8 cellular contexts compared by ENCODE assay signal in the genomic region with DNA sequence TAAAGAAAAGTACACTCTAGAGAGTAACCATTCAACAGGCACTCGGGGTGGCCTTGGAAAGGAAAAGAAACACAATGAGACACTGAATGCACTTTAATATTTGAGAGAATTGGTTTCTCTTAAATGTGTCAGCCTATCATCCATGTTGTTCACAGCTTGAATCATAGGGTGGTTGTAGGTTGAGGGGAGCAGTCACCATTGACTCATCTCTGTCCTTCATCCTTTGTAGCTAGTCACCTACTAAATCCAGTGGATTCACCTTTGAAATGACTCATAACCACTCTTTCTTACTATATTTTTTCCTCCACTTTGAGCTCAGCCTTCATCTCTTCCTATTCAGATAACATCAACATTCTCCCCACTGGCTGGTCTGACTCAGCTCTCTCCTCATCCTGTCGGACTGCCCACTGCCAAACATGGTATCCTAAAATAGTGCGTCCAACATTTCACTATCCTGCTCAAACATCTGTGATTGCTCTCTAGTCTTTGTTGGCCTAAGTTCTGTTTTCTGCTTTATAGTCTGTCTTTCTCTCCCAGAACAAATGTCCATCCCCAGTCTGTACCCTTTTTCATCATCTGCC.
DNase-seq lines count a peak whose midpoint lies in the region; ATAC-seq and TF ChIP-seq lines count a peak whose summit lies in the region.

No MANE protein-coding gene starts in this region.

- TF ChIP-seq POLR2A in vagina (IDR thresholded peaks at IDR 0.05) = no peak
- TF ChIP-seq POLR2A in tibial nerve (IDR thresholded peaks at IDR 0.05) = no peak
- no peak for TF ChIP-seq POLR2A in esophagus squamous epithelium (IDR thresholded peaks at IDR 0.05)

- H3K4me3 Mint-ChIP-seq in activated CD4-positive, alpha-beta T cell treated with anti-CD3 and anti-CD28 coated beads, Interleukin-2, amount 10 ng/mL, durations not matched to agents 24 days and 14 days = peak overlapping the region; percentile 22

- H3K27ac Mint-ChIP-seq in activated CD4-positive, alpha-beta T cell treated with anti-CD3 and anti-CD28 coated beads, Interleukin-2, amount 10 ng/mL, durations not matched to agents 24 days and 14 days = peak overlapping the region; percentile 83

- no peak for TF ChIP-seq CTCF in vagina (IDR thresholded peaks at IDR 0.05)
- TF ChIP-seq CTCF in tibial nerve (IDR thresholded peaks at IDR 0.05) = no peak
- no peak for TF ChIP-seq CTCF in esophagus squamous epithelium (IDR thresholded peaks at IDR 0.05)

- DNase-seq in ACHN (peak; percentile 24), glomerular visceral epithelial cell (ENCODE audit: extremely low spot score) (peak; percentile 75), vagina (ENCODE audit: extremely low spot score in 2 of 2) (no peak), tibial nerve (ENCODE audit: low spot score in 2 of 2) (no peak), esophagus squamous epithelium (lab: John Stamatoyannopoulos, UW) (no peak)
- peak; percentile 79 for DNase-seq in activated CD4-positive, alpha-beta T cell treated with anti-CD3 and anti-CD28 coated beads, Interleukin-2, amount 10 ng/mL, durations not matched to agents 24 days and 14 days

- 60 to 65% methylated on average over 3 of the region's 3 CpGs for WGBS in tibial nerve, 2 donors
- WGBS in esophagus squamous epithelium, 2 donors = 20 to 24% methylated on average over 3 of the region's 3 CpGs

- no peaks in the 10 kb centered on the region for H3K27me3 Mint-ChIP-seq in activated CD4-positive, alpha-beta T cell treated with anti-CD3 and anti-CD28 coated beads, Interleukin-2, amount 10 ng/mL, durations not matched to agents 24 days and 14 days

- intact Hi-C loops in activated CD4-positive, alpha-beta T cell treated with anti-CD3 and anti-CD28 coated beads, Interleukin-2, amount 10 ng/mL, durations not matched to agents 24 days and 14 days (cut with micrococcal nuclease) = loop anchor here (1.0 to 10.0 kb wide), 12 partner anchors 27 to 1892 kb away; a partner anchor contains a TSS
- intact Hi-C loops in vagina (cut with DNase I) = no loop called here
- intact Hi-C loops in esophagus squamous epithelium (cut with DNase I) = no loop called here

- TF ChIP-seq EP300 in tibial nerve (IDR thresholded peaks at IDR 0.05) = no peak

- no peaks in the 10 kb centered on the region for H3K4me1 ChIP-seq in vagina
- no peaks in the 10 kb centered on the region for H3K4me1 ChIP-seq in tibial nerve
- peaks cover 0 to 22% (median 0%) of the 10 kb centered on the region in 3 donors for H3K4me1 ChIP-seq in esophagus squamous epithelium

- no peaks in the 10 kb centered on the region for H3K36me3 Mint-ChIP-seq in activated CD4-positive, alpha-beta T cell treated with anti-CD3 and anti-CD28 coated beads, Interleukin-2, amount 10 ng/mL, durations not matched to agents 24 days and 14 days (ENCODE audit: low read depth)

- H3K36me3 ChIP-seq in vagina (no peaks in the 10 kb centered on the region), tibial nerve (no peaks in the 10 kb centered on the region), esophagus squamous epithelium (no peaks in the 10 kb centered on the region)

- no peaks in the 10 kb centered on the region for H3K9me3 ChIP-seq in vagina
- no peaks in the 10 kb centered on the region for H3K9me3 ChIP-seq in tibial nerve
- H3K9me3 ChIP-seq in esophagus squamous epithelium = no peaks in the 10 kb centered on the region

- peaks cover 32% of the 10 kb centered on the region for H3K4me1 Mint-ChIP-seq in activated CD4-positive, alpha-beta T cell treated with anti-CD3 and anti-CD28 coated beads, Interleukin-2, amount 10 ng/mL, durations not matched to agents 24 days and 14 days

- H3K4me3 ChIP-seq in vagina = no peak overlapping the region
- H3K4me3 ChIP-seq in tibial nerve = no peak overlapping the region
- H3K4me3 ChIP-seq in esophagus squamous epithelium = no peak overlapping the region

- H3K27ac ChIP-seq in vagina (no peak overlapping the region), tibial nerve (no peak overlapping the region), esophagus squamous epithelium (peak overlapping the region in 2 of 4 donors; percentile 12 to 19)

- in situ Hi-C loops in ACHN (cut with HindIII; ENCODE audit: low pct_ligation_motif_present, low pct_unique_long_range_greater_than_20kb, low sequenced_read_pairs) = no loop called here

- H3K9me3 Mint-ChIP-seq in activated CD4-positive, alpha-beta T cell treated with anti-CD3 and anti-CD28 coated beads, Interleukin-2, amount 10 ng/mL, durations not matched to agents 24 days and 14 days = peaks cover 4% of the 10 kb centered on the region

- H3K27me3 ChIP-seq in vagina (no peaks in the 10 kb centered on the region), tibial nerve (no peaks in the 10 kb centered on the region), esophagus squamous epithelium (no peaks in the 10 kb centered on the region)

- ATAC-seq in HG02870 (IDR thresholded peaks at IDR 0.05; ENCODE audit: unreplicated experiment) (peak; percentile 88), GM19452 (IDR thresholded peaks at IDR 0.05; ENCODE audit: unreplicated experiment) (no peak)

Comparison
In these comparisons a context has a peak if more than half of its experiments do, and no peak if none do; other contexts are left out.
1. DNase-seq: peak in ACHN (single experiment), activated CD4-positive, alpha-beta T cell treated with anti-CD3 and anti-CD28 coated beads, Interleukin-2, amount 10 ng/mL, durations not matched to agents 24 days and 14 days (single experiment) and glomerular visceral epithelial cell (single experiment); none in vagina (0 of 2), tibial nerve (0 of 2) and esophagus squamous epithelium (single experiment).